ENCODE assay signal across 9 cellular contexts in genomic region chr11:69298778-69299461, GRCh38. TPM values are rescaled to one million over a fixed set of nuclear protein-coding genes. Genes with fewer than 3 reads are reported as not detected.
DNase-seq lines count a peak whose midpoint lies in the region; ATAC-seq and TF ChIP-seq lines count a peak whose summit lies in the region.
"Had no signal": no experiment of that assay in that cellular context is flagged by ENCODE, and none has a peak within 500 bp of the region (broad histone marks: within the 10 kb centered on the region; RNA-seq: fewer than 3 reads in every experiment).

No MANE protein-coding gene starts in this region.

- H3K4me1 Mint-ChIP-seq in activated CD8-positive, alpha-beta T cell treated with anti-CD3 and anti-CD28 coated beads, Interleukin-2, amount 10 ng/mL, durations not matched to agents 7 days and 5 days (ENCODE audit: low read depth), result peaks cover 62% of the 10 kb centered on the region
- peaks cover 65% of the 10 kb centered on the region for H3K4me1 Mint-ChIP-seq in activated CD8-positive, alpha-beta T cell treated with anti-CD3 and anti-CD28 coated beads for 36 hours (ENCODE audit: low read depth)

- no peak for TF ChIP-seq CTCF in activated CD8-positive, alpha-beta T cell treated with anti-CD3 and anti-CD28 coated beads for 36 hours (IDR thresholded peaks at IDR 0.05)

- H3K27me3 ChIP-seq in subcutaneous abdominal adipose tissue (ENCODE audit: control insufficient read depth in 5 of 5, insufficient read depth in 4 of 5, low read length in 5 of 5), result no peaks in the 10 kb centered on the region

- H3K27me3 Mint-ChIP-seq in activated CD8-positive, alpha-beta T cell treated with anti-CD3 and anti-CD28 coated beads, Interleukin-2, amount 10 ng/mL, durations not matched to agents 7 days and 5 days (ENCODE audit: low read depth), result no peaks in the 10 kb centered on the region
- no peaks in the 10 kb centered on the region for H3K27me3 Mint-ChIP-seq in activated CD8-positive, alpha-beta T cell treated with anti-CD3 and anti-CD28 coated beads for 36 hours

- no peaks in the 10 kb centered on the region for H3K36me3 ChIP-seq in subcutaneous abdominal adipose tissue (ENCODE audit: control insufficient read depth in 5 of 5, insufficient read depth in 5 of 5, low read length in 5 of 5)
- H3K36me3 ChIP-seq: WERI-Rb-1 had no signal

- H3K36me3 Mint-ChIP-seq in activated CD8-positive, alpha-beta T cell treated with anti-CD3 and anti-CD28 coated beads, Interleukin-2, amount 10 ng/mL, durations not matched to agents 7 days and 5 days (ENCODE audit: low read depth), result peaks cover 1% of the 10 kb centered on the region
- H3K36me3 Mint-ChIP-seq in activated CD8-positive, alpha-beta T cell treated with anti-CD3 and anti-CD28 coated beads for 36 hours (ENCODE audit: low read depth), result no peaks in the 10 kb centered on the region

- peak overlapping the region in 2 of 5 donors; percentile 0 to 53 for H3K9ac ChIP-seq in subcutaneous abdominal adipose tissue (ENCODE audit: low read length in 5 of 5)

- POLR2A ChIA-PET in activated CD8-positive, alpha-beta T cell treated with anti-CD3 and anti-CD28 coated beads, Interleukin-2, amount 10 ng/mL, durations not matched to agents 7 days and 5 days (lab: Charles Lee), result interaction anchor here (2.3 kb wide), 1 partner anchor 9 kb away, joined by 7 read pairs; no protein-coding TSS in a partner anchor
- POLR2A ChIA-PET in activated CD8-positive, alpha-beta T cell treated with anti-CD3 and anti-CD28 coated beads for 36 hours (lab: Charles Lee), result interaction anchor here (0.8 to 2.4 kb wide), 3 partner anchors 9 to 559 kb away, joined by 3 to 9 read pairs (median 8); no protein-coding TSS in a partner anchor

- intact Hi-C loops in activated CD8-positive, alpha-beta T cell treated with anti-CD3 and anti-CD28 coated beads for 36 hours (cut with micrococcal nuclease), result loop anchor here (5.0 to 10.0 kb wide), 4 partner anchors 146 to 346 kb away; partner anchors contain the start of gene CCND1

- H3K9me3 Mint-ChIP-seq in activated CD8-positive, alpha-beta T cell treated with anti-CD3 and anti-CD28 coated beads, Interleukin-2, amount 10 ng/mL, durations not matched to agents 7 days and 5 days (ENCODE audit: insufficient read depth), result no peaks in the 10 kb centered on the region
- no peaks in the 10 kb centered on the region for H3K9me3 Mint-ChIP-seq in activated CD8-positive, alpha-beta T cell treated with anti-CD3 and anti-CD28 coated beads for 36 hours

- H3K27ac ChIP-seq in subcutaneous abdominal adipose tissue (ENCODE audit: low read depth, low read length), result peak overlapping the region; percentile 90
- H3K27ac ChIP-seq: WERI-Rb-1 had no signal

- H3K4me3 ChIP-seq in subcutaneous abdominal adipose tissue (ENCODE audit: low read depth in 1 of 5, low read length in 5 of 5), result peak overlapping the region in 3 of 5 donors; percentile 2 to 50 (median 49)

- H3K27ac Mint-ChIP-seq in activated CD8-positive, alpha-beta T cell treated with anti-CD3 and anti-CD28 coated beads, Interleukin-2, amount 10 ng/mL, durations not matched to agents 7 days and 5 days, result peak overlapping the region; percentile 95
- H3K27ac Mint-ChIP-seq in activated CD8-positive, alpha-beta T cell treated with anti-CD3 and anti-CD28 coated beads for 36 hours, result no peak overlapping the region

- CTCF ChIA-PET in activated CD8-positive, alpha-beta T cell treated with anti-CD3 and anti-CD28 coated beads, Interleukin-2, amount 10 ng/mL, durations not matched to agents 7 days and 5 days (lab: Charles Lee), result interaction anchor here (1.1 kb wide), 1 partner anchor 13 kb away, joined by 3 read pairs; no protein-coding TSS in a partner anchor
- CTCF ChIA-PET in activated CD8-positive, alpha-beta T cell treated with anti-CD3 and anti-CD28 coated beads for 36 hours (lab: Charles Lee), result interaction anchor here (1.8 kb wide), 1 partner anchor 344 kb away, joined by 11 read pairs; no protein-coding TSS in a partner anchor

- peaks cover 0 to 4% (median 0%) of the 10 kb centered on the region in 5 donors for H3K9me3 ChIP-seq in subcutaneous abdominal adipose tissue (ENCODE audit: control insufficient read depth in 5 of 5, low read length in 5 of 5)

- no peak for ATAC-seq in activated CD8-positive, alpha-beta T cell treated with anti-CD3 and anti-CD28 coated beads, Interleukin-2, amount 10 ng/mL, durations not matched to agents 7 days and 5 days
- ATAC-seq in activated CD8-positive, alpha-beta T cell treated with anti-CD3 and anti-CD28 coated beads for 36 hours, result no peak
- no peak for ATAC-seq in HG03354 (IDR thresholded peaks at IDR 0.05; ENCODE audit: poor library complexity, severe bottlenecking, unreplicated experiment)

- no peak for DNase-seq in activated CD8-positive, alpha-beta T cell treated with anti-CD3 and anti-CD28 coated beads, Interleukin-2, amount 10 ng/mL, durations not matched to agents 7 days and 5 days
- no peak for DNase-seq in activated CD8-positive, alpha-beta T cell treated with anti-CD3 and anti-CD28 coated beads for 36 hours
- peak; percentile 35 for DNase-seq in SW480 (ENCODE audit: low spot score)
- peak; percentile 85 for DNase-seq in glomerular visceral epithelial cell (ENCODE audit: extremely low spot score)
- DNase-seq in NAMALWA (ENCODE audit: low spot score), result no peak
- DNase-seq in NCI-H82 (lab: John Stamatoyannopoulos, UW), result no peak
- DNase-seq: WERI-Rb-1 had no signal

- peak overlapping the region; percentile 68 for H3K4me3 Mint-ChIP-seq in activated CD8-positive, alpha-beta T cell treated with anti-CD3 and anti-CD28 coated beads, Interleukin-2, amount 10 ng/mL, durations not matched to agents 7 days and 5 days
- no peak overlapping the region for H3K4me3 Mint-ChIP-seq in activated CD8-positive, alpha-beta T cell treated with anti-CD3 and anti-CD28 coated beads for 36 hours

- H3K4me1 ChIP-seq in subcutaneous abdominal adipose tissue (ENCODE audit: control insufficient read depth in 5 of 5, insufficient read depth in 5 of 5, low read length in 5 of 5), result peaks cover 27 to 82% (median 76%) of the 10 kb centered on the region in 5 donors

RNA-seq across cellular contexts. Expression of gene MYEOV, which starts 5.0 kb away (rescaled TPM):
- total RNA-seq in activated CD8-positive, alpha-beta T cell treated with anti-CD3 and anti-CD28 coated beads, Interleukin-2, amount 10 ng/mL, durations not matched to agents 7 days and 5 days, result not detected
- not detected for total RNA-seq in activated CD8-positive, alpha-beta T cell treated with anti-CD3 and anti-CD28 coated beads for 36 hours

Comparison
In these comparisons a context has a peak if more than half of its experiments do, and no peak if none do; other contexts are left out.
1. DNase-seq: peak in SW480 (single experiment) and glomerular visceral epithelial cell (single experiment); none in activated CD8-positive, alpha-beta T cell treated with anti-CD3 and anti-CD28 coated beads, Interleukin-2, amount 10 ng/mL, durations not matched to agents 7 days and 5 days (single experiment), activated CD8-positive, alpha-beta T cell treated with anti-CD3 and anti-CD28 coated beads for 36 hours (single experiment), NAMALWA (single experiment) and NCI-H82 (single experiment).